8 cellular contexts compared by ENCODE assay signal in the genomic region with DNA sequence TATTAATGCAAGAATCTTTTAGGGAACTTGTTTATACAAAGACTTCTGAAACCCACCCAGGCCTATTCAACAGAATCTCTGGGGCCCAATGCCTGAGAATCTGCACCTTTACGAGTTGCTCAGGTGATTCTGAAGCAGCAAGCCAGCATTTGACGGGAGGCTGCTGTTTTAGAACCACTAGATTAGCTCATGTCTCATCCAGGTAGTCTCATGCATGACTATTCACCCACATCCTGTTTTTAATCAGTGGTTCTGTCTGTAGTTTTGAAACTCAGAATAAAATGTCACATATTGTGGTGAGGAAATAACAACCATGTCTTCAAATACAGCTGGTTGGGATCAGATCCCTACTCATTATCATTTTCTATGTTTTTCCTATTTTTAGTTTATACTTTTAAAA. TPM values are rescaled to one million over a fixed set of nuclear protein-coding genes. Genes with fewer than 3 reads are reported as not detected.
DNase-seq lines count a peak whose midpoint lies in the region; ATAC-seq and TF ChIP-seq lines count a peak whose summit lies in the region.

No MANE protein-coding gene starts in this region.

- peak; percentile 63 to 94 (median 87) for DNase-seq in CD4-positive, CD25-positive, alpha-beta regulatory T cell
- DNase-seq in activated CD8-positive, alpha-beta memory T cell treated with anti-CD3 and anti-CD28 coated beads, Interleukin-2, amount 50 U/mL, for 4 hours, result peak; percentile 62
- DNase-seq in naive B cell (peak; percentile 89), omental fat pad (ENCODE audit: low spot score) (no peak), left lobe of liver (ENCODE audit: low spot score) (no peak), brain microvascular endothelial cell (no peak)

- peaks cover 41% of the 10 kb centered on the region for H3K4me1 ChIP-seq in CD4-positive, CD25-positive, alpha-beta regulatory T cell (ENCODE audit: control insufficient read depth, insufficient read depth, low read length, poor library complexity, severe bottlenecking)

- ATAC-seq in CD4-positive, CD25-positive, alpha-beta regulatory T cell (ENCODE audit: low read depth in 2 of 2), result peak; percentile 97 to 98
- ATAC-seq in GM21360 (IDR thresholded peaks at IDR 0.05; ENCODE audit: unreplicated experiment) (peak; percentile 99), HG03565 (IDR thresholded peaks at IDR 0.05; ENCODE audit: unreplicated experiment) (peak; percentile 100), naive B cell (ENCODE audit: low read depth in 2 of 2) (peak; percentile 95 to 97), omental fat pad (ENCODE audit: low FRiP score) (no peak), left lobe of liver (no peak)

- H3K9me3 Mint-ChIP-seq in CD4-positive, CD25-positive, alpha-beta regulatory T cell, result peaks cover 0 to 42% (median 20%) of the 10 kb centered on the region in 7 donors
- peaks cover 0 to 13% (median 4%) of the 10 kb centered on the region in 7 donors for H3K9me3 Mint-ChIP-seq in naive B cell

- peak overlapping the region; percentile 76 for H3K4me3 ChIP-seq in CD4-positive, CD25-positive, alpha-beta regulatory T cell (ENCODE audit: low read depth, low read length)
- no peak overlapping the region for H3K4me3 ChIP-seq in brain microvascular endothelial cell (ENCODE audit: low read depth, low read length)

- no peaks in the 10 kb centered on the region for H3K27me3 ChIP-seq in CD4-positive, CD25-positive, alpha-beta regulatory T cell (ENCODE audit: control insufficient read depth, insufficient read depth, low read length)
- H3K27me3 ChIP-seq in brain microvascular endothelial cell (replicated peaks), result no peaks in the 10 kb centered on the region

- H3K36me3 ChIP-seq in CD4-positive, CD25-positive, alpha-beta regulatory T cell (ENCODE audit: control insufficient read depth, insufficient read depth, low read length), result peaks cover 2% of the 10 kb centered on the region
- no peaks in the 10 kb centered on the region for H3K36me3 ChIP-seq in brain microvascular endothelial cell (replicated peaks)

- H3K9me3 ChIP-seq in CD4-positive, CD25-positive, alpha-beta regulatory T cell (ENCODE audit: control insufficient read depth in 2 of 2, low read length in 2 of 2), result peaks cover 0 to 9% of the 10 kb centered on the region in 2 experiments

- in situ Hi-C loops in brain microvascular endothelial cell (cut with HindIII; ENCODE audit: low pct_ligation_motif_present, low sequenced_read_pairs), result no loop called here

- H3K36me3 Mint-ChIP-seq in CD4-positive, CD25-positive, alpha-beta regulatory T cell, result peaks cover 32% of the 10 kb centered on the region
- H3K36me3 Mint-ChIP-seq in naive B cell, result peaks cover 17 to 21% of the 10 kb centered on the region in 2 donors

- TF ChIP-seq CTCF in omental fat pad (IDR thresholded peaks at IDR 0.05), result no peak
- TF ChIP-seq CTCF in brain microvascular endothelial cell (IDR thresholded peaks at IDR 0.05; ENCODE audit: low read depth, low read length, missing control alignments), result no peak

- H3K27ac Mint-ChIP-seq in CD4-positive, CD25-positive, alpha-beta regulatory T cell, result peak overlapping the region; percentile 97 to 98 (median 97)
- H3K27ac Mint-ChIP-seq in naive B cell, result peak overlapping the region; percentile 95 to 99 (median 98)

- H3K4me3 Mint-ChIP-seq in CD4-positive, CD25-positive, alpha-beta regulatory T cell, result peak overlapping the region; percentile 67 to 86 (median 73)
- H3K4me3 Mint-ChIP-seq in naive B cell, result peak overlapping the region; percentile 47 to 81 (median 64)

- H3K4me1 Mint-ChIP-seq in CD4-positive, CD25-positive, alpha-beta regulatory T cell, result peaks cover 32 to 76% (median 53%) of the 10 kb centered on the region in 4 donors
- peaks cover 30 to 67% (median 49%) of the 10 kb centered on the region in 3 donors for H3K4me1 Mint-ChIP-seq in naive B cell

- H3K27me3 Mint-ChIP-seq in CD4-positive, CD25-positive, alpha-beta regulatory T cell, result peaks cover 4% of the 10 kb centered on the region
- H3K27me3 Mint-ChIP-seq in naive B cell, result no peaks in the 10 kb centered on the region

- peak overlapping the region; percentile 89 for H3K27ac ChIP-seq in CD4-positive, CD25-positive, alpha-beta regulatory T cell (ENCODE audit: insufficient read depth, low read length, poor library complexity, severe bottlenecking)
- H3K27ac ChIP-seq in brain microvascular endothelial cell, result no peak overlapping the region

RNA-seq across cellular contexts. Expression of gene CYTIP, which starts 39.5 kb away (rescaled TPM):
- total RNA-seq in CD4-positive, CD25-positive, alpha-beta regulatory T cell, result 454 TPM
- polyA plus RNA-seq in CD4-positive, CD25-positive, alpha-beta regulatory T cell, result 100 to 1,000 TPM; 123 to 205 (median 150) TPM
- 100 to 1,000 TPM in 4 of 6 donors, 10 to 100 TPM in 2; 90.7 to 172 (median 121) TPM for polyA plus RNA-seq in naive B cell (ENCODE audit: low read depth in 6 of 6)
- total RNA-seq in omental fat pad, result 10 to 100 TPM; 13.4 to 26.1 (median 17.5) TPM
- 1.1 TPM for total RNA-seq in left lobe of liver

Comparison
In these comparisons a context has a peak if more than half of its experiments do, and no peak if none do; other contexts are left out.
1. ATAC-seq: peak in CD4-positive, CD25-positive, alpha-beta regulatory T cell (2 of 2), GM21360 (single experiment), HG03565 (single experiment) and naive B cell (2 of 2); none in omental fat pad (single experiment) and left lobe of liver (single experiment).
2. DNase-seq: peak in CD4-positive, CD25-positive, alpha-beta regulatory T cell (3 of 3), activated CD8-positive, alpha-beta memory T cell treated with anti-CD3 and anti-CD28 coated beads, Interleukin-2, amount 50 U/mL, for 4 hours (single experiment) and naive B cell (single experiment); none in omental fat pad (single experiment), left lobe of liver (single experiment) and brain microvascular endothelial cell (single experiment).
3. RNA of gene CYTIP, which starts 39.5 kb away (total RNA-seq): 454 TPM in CD4-positive, CD25-positive, alpha-beta regulatory T cell (single experiment); 13.4 to 26.1 TPM in omental fat pad and 1.1 TPM in left lobe of liver (single experiment); every median in the first group is over 10 times any median in the second.